25 cellular contexts compared by ENCODE assay signal in genomic region chr7:13139436-13139835, GRCh38.
"Had no signal": no experiment of that assay in that cellular context is flagged by ENCODE, and none has a peak within 500 bp of the region (broad histone marks: within the 10 kb centered on the region; RNA-seq: fewer than 3 reads in every experiment).

No MANE protein-coding gene starts in this region.

- H3K9me3 ChIP-seq: MG63, Peyer's patch, SJCRH30 had no signal

- H3K27me3 ChIP-seq: MG63, Peyer's patch, SJCRH30 had no signal

- H3K36me3 ChIP-seq: MG63, Peyer's patch, SJCRH30 had no signal

- H3K27ac ChIP-seq: PC-9, Peyer's patch, SJCRH30 had no signal

- H3K4me2 ChIP-seq: PC-9 had no signal

- H3K4me3 ChIP-seq: MG63, PC-9, Peyer's patch, SJCRH30 had no signal

- H3K4me1 ChIP-seq: Peyer's patch had no signal

- DNase-seq: Karpas-422, KG1, MG63, NCI-H1048, NCI-H1105, NCI-H1417 treated with DMSO at 0.1 percent for 48 hours, NCI-H146, NCI-H1694 treated with DMSO at 0.1 percent for 48 hours, NCI-H1930, NCI-H2081, NCI-H2107, NCI-H226, NCI-H446, NCI-H510A, NCI-H524 treated with DMSO at 0.1 percent for 48 hours, NCI-H69, NCI-H774, OCI-M1, PC-9, Peyer's patch, SHP77 treated with DMSO at 0.1 percent for 48 hours, SJCRH30, T-helper 1 cell had no signal

- ATAC-seq: Right ventricle myocardium inferior, SK-N-SH treated with all-trans-retinoic acid at 6 μM for 48 hours had no signal
